Comparison of ENCODE assay signal across 34 cellular contexts in the genomic region with DNA sequence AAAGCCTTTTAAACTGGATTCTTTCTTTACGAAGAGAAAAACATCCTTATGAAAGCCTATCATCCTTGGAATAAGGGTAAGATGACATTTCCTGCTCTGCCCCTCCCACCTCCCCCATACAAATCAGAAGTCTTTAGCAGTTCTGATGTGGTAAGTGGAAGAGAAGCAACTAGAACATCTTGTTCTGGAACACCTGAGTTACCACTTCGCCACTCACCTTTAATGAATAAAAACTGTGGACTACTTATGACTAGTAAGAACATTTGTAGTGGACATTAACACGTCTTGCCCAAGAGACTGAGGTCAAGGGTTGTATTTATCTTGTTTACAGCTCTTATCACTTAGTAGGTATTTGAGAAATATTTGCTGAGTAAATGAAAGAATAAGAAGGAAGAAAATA. TPM values are rescaled to one million over a fixed set of nuclear protein-coding genes. Genes with fewer than 3 reads are reported as not detected.
"Had no signal": no experiment of that assay in that cellular context is flagged by ENCODE, and none has a peak within 500 bp of the region (broad histone marks: within the 10 kb centered on the region; RNA-seq: fewer than 3 reads in every experiment).

No MANE protein-coding gene starts in this region.

- H3K4me3 Mint-ChIP-seq: activated CD4-positive, alpha-beta memory T cell treated with anti-CD3 and anti-CD28 coated beads for 36 hours; activated naive CD8-positive, alpha-beta T cell treated with anti-CD3 and anti-CD28 coated beads, Interleukin-2, amount 10 ng/mL, durations not matched to agents 7 days and 5 days; activated T-helper 1 cell treated with anti-CD3 and anti-CD28 coated beads, Interleukin-12 subunit alpha, Interleukin-12 subunit beta, Interleukin-2, Interleukin-4 antibody, amounts not matched to agents 30 ng/mL and 10 ng/mL and 1 ng/mL, durations not matched to agents 14 hours and 24 hours and 36 hours; dendritic cell treated with granulocyte-macrophage colony-stimulating factor and Interleukin-4, amounts not matched to agents 40 ng/mL and 50 ng/mL, for 4 days; endodermal cell; immature natural killer cell had no signal

- H3K27ac Mint-ChIP-seq: activated CD4-positive, alpha-beta memory T cell treated with anti-CD3 and anti-CD28 coated beads for 36 hours; activated naive CD8-positive, alpha-beta T cell treated with anti-CD3 and anti-CD28 coated beads, Interleukin-2, amount 10 ng/mL, durations not matched to agents 7 days and 5 days; activated T-helper 1 cell treated with anti-CD3 and anti-CD28 coated beads, Interleukin-12 subunit alpha, Interleukin-12 subunit beta, Interleukin-2, Interleukin-4 antibody, amounts not matched to agents 30 ng/mL and 10 ng/mL and 1 ng/mL, durations not matched to agents 14 hours and 24 hours and 36 hours; dendritic cell treated with granulocyte-macrophage colony-stimulating factor and Interleukin-4, amounts not matched to agents 40 ng/mL and 50 ng/mL, for 4 days; endodermal cell; immature natural killer cell had no signal

- ATAC-seq: esophagus mucosa, left colon, pancreas, sciatic nerve had no signal

- H3K27me3 ChIP-seq: transverse colon had no signal

- H3K27me3 Mint-ChIP-seq: activated CD4-positive, alpha-beta memory T cell treated with anti-CD3 and anti-CD28 coated beads for 36 hours; activated naive CD8-positive, alpha-beta T cell treated with anti-CD3 and anti-CD28 coated beads, Interleukin-2, amount 10 ng/mL, durations not matched to agents 7 days and 5 days had no signal

- FAIRE-seq: kidney, pancreas had no signal

- H3K27ac ChIP-seq: pancreas, prostate gland, skin epidermis, transverse colon, uterus, VCaP had no signal

- H3K4me1 Mint-ChIP-seq: endodermal cell had no signal

- H3K9me3 Mint-ChIP-seq: activated CD4-positive, alpha-beta memory T cell treated with anti-CD3 and anti-CD28 coated beads for 36 hours; activated naive CD8-positive, alpha-beta T cell treated with anti-CD3 and anti-CD28 coated beads, Interleukin-2, amount 10 ng/mL, durations not matched to agents 7 days and 5 days; activated T-helper 1 cell treated with anti-CD3 and anti-CD28 coated beads, Interleukin-12 subunit alpha, Interleukin-12 subunit beta, Interleukin-2, Interleukin-4 antibody, amounts not matched to agents 30 ng/mL and 10 ng/mL and 1 ng/mL, durations not matched to agents 14 hours and 24 hours and 36 hours; dendritic cell treated with granulocyte-macrophage colony-stimulating factor and Interleukin-4, amounts not matched to agents 40 ng/mL and 50 ng/mL, for 4 days had no signal

- DNase-seq: activated CD4-positive, alpha-beta memory T cell treated with anti-CD3 and anti-CD28 coated beads for 36 hours; activated CD4-positive, alpha-beta T cell treated with anti-CD3 and anti-CD28 coated beads for 48 hours; activated CD8-positive, alpha-beta memory T cell treated with anti-CD3 and anti-CD28 coated beads, Interleukin-2, amount 50 U/mL, for 4 hours; activated gamma-delta T cell; activated naive CD8-positive, alpha-beta T cell treated with anti-CD3 and anti-CD28 coated beads, Interleukin-2, amount 10 ng/mL, durations not matched to agents 7 days and 5 days; activated T-cell treated with anti-CD3 and anti-CD28 coated beads, Interleukin-2, amount 50 U/mL, for 1 hour; amniotic stem cell; caudate nucleus; endodermal cell; foreskin fibroblast; head of caudate nucleus; hypothalamus; immature natural killer cell; kidney; left colon; mesenchymal stem cell; pancreas; retina; transverse colon; uterus had no signal

- H3K36me3 ChIP-seq: pancreas, prostate gland, transverse colon, uterus had no signal

- H3K9me3 ChIP-seq: pancreas, prostate gland, transverse colon, uterus had no signal

- H3K36me3 Mint-ChIP-seq: activated CD4-positive, alpha-beta memory T cell treated with anti-CD3 and anti-CD28 coated beads for 36 hours; activated naive CD8-positive, alpha-beta T cell treated with anti-CD3 and anti-CD28 coated beads, Interleukin-2, amount 10 ng/mL, durations not matched to agents 7 days and 5 days; immature natural killer cell had no signal

- H3K4me3 ChIP-seq: pancreas, prostate gland, skin epidermis, transverse colon, uterus had no signal

- H3K4me1 ChIP-seq: pancreas, prostate gland, uterus had no signal

RNA-seq across cellular contexts. Expression of a gene that starts 4.3 kb away (rescaled TPM):
- total RNA-seq: chondrocyte, temporal lobe had no signal
- polyA plus RNA-seq: immature natural killer cell, neural cell had no signal

RNA-seq across cellular contexts. Expression of a gene that starts 45.1 kb away (rescaled TPM):
- total RNA-seq: activated CD4-positive, alpha-beta memory T cell treated with anti-CD3 and anti-CD28 coated beads for 36 hours; activated CD8-positive, alpha-beta memory T cell treated with anti-CD3 and anti-CD28 coated beads for 36 hours; activated naive CD8-positive, alpha-beta T cell treated with anti-CD3 and anti-CD28 coated beads, Interleukin-2, amount 10 ng/mL, durations not matched to agents 7 days and 5 days; activated T-helper 1 cell treated with anti-CD3 and anti-CD28 coated beads, Interleukin-12 subunit alpha, Interleukin-12 subunit beta, Interleukin-2, Interleukin-4 antibody, amounts not matched to agents 30 ng/mL and 10 ng/mL and 1 ng/mL, durations not matched to agents 14 hours and 24 hours and 36 hours; chondrocyte; endodermal cell; esophagus mucosa; kidney; left colon; lower leg skin; mucosa of gallbladder; pancreas; sciatic nerve; T-helper 1 cell treated with Interleukin-12 subunit alpha and Interleukin-12 subunit beta and Interleukin-4 antibody, amounts not matched to agents 30 ng/mL and 1 ng/mL, for 36 hours; temporal lobe; transverse colon; uterus had no signal
- polyA plus RNA-seq: immature natural killer cell, neural cell, pancreas had no signal

RNA-seq across cellular contexts. Expression of a gene that starts 50.2 kb away (rescaled TPM):
- total RNA-seq: activated CD4-positive, alpha-beta memory T cell treated with anti-CD3 and anti-CD28 coated beads for 36 hours; activated CD8-positive, alpha-beta memory T cell treated with anti-CD3 and anti-CD28 coated beads for 36 hours; activated naive CD8-positive, alpha-beta T cell treated with anti-CD3 and anti-CD28 coated beads, Interleukin-2, amount 10 ng/mL, durations not matched to agents 7 days and 5 days; activated T-helper 1 cell treated with anti-CD3 and anti-CD28 coated beads, Interleukin-12 subunit alpha, Interleukin-12 subunit beta, Interleukin-2, Interleukin-4 antibody, amounts not matched to agents 30 ng/mL and 10 ng/mL and 1 ng/mL, durations not matched to agents 14 hours and 24 hours and 36 hours; chondrocyte; endodermal cell; kidney; mucosa of gallbladder; sciatic nerve; T-helper 1 cell treated with Interleukin-12 subunit alpha and Interleukin-12 subunit beta and Interleukin-4 antibody, amounts not matched to agents 30 ng/mL and 1 ng/mL, for 36 hours; temporal lobe; uterus had no signal
- polyA plus RNA-seq: immature natural killer cell, neural cell, pancreas had no signal
